In genomic region chr2:53958443-53958842, GRCh38 we compare ENCODE assay signal across 24 cellular contexts.
"Had no signal": no experiment of that assay in that cellular context is flagged by ENCODE, and none has a peak within 500 bp of the region (broad histone marks: within the 10 kb centered on the region; RNA-seq: fewer than 3 reads in every experiment).

No MANE protein-coding gene starts in this region.

- H3K27ac ChIP-seq: coronary artery, right atrium auricular region, sigmoid colon, thyroid gland, vagina had no signal

- H3K36me3 ChIP-seq: prostate gland, right atrium auricular region, sigmoid colon, stomach, thyroid gland, vagina had no signal

- H3K27me3 ChIP-seq: right atrium auricular region, sigmoid colon, stomach, thyroid gland, vagina had no signal

- H3K9me3 Mint-ChIP-seq: effector memory CD8-positive, alpha-beta T cell; mesothelial cell of epicardium; naive B cell; nephron progenitor cell; stimulated activated effector memory CD8-positive, alpha-beta T cell treated with anti-CD3 and anti-CD28 coated beads, Interleukin-12 subunit alpha, Interleukin-12 subunit beta, amount 100 ng/mL, for 72 hours had no signal

- H3K4me3 ChIP-seq: coronary artery, lung, mucosa of descending colon, prostate gland, right atrium auricular region, sigmoid colon, stomach, thyroid gland, vagina had no signal

- H3K36me3 Mint-ChIP-seq: naive B cell; stimulated activated effector memory CD8-positive, alpha-beta T cell treated with anti-CD3 and anti-CD28 coated beads, Interleukin-12 subunit alpha, Interleukin-12 subunit beta, amount 100 ng/mL, for 72 hours had no signal

- ATAC-seq: left lobe of liver; mucosa of descending colon; stimulated activated effector memory CD8-positive, alpha-beta T cell treated with anti-CD3 and anti-CD28 coated beads, Interleukin-12 subunit alpha, Interleukin-12 subunit beta, amount 100 ng/mL, for 72 hours had no signal

- H3K9me3 ChIP-seq: mucosa of descending colon, prostate gland, right atrium auricular region, sigmoid colon, stomach, thyroid gland, vagina had no signal

- H3K27ac Mint-ChIP-seq: effector memory CD8-positive, alpha-beta T cell; nephron progenitor cell; stimulated activated effector memory CD8-positive, alpha-beta T cell treated with anti-CD3 and anti-CD28 coated beads, Interleukin-12 subunit alpha, Interleukin-12 subunit beta, amount 100 ng/mL, for 72 hours had no signal

- H3K4me3 Mint-ChIP-seq: effector memory CD8-positive, alpha-beta T cell; mesothelial cell of epicardium; nephron progenitor cell; stimulated activated effector memory CD8-positive, alpha-beta T cell treated with anti-CD3 and anti-CD28 coated beads, Interleukin-12 subunit alpha, Interleukin-12 subunit beta, amount 100 ng/mL, for 72 hours had no signal

- DNase-seq: dermis blood vessel endothelial cell; effector memory CD8-positive, alpha-beta T cell; head of caudate nucleus; kidney; mesenchymal stem cell; mucosa of descending colon; naive B cell; nephron progenitor cell; nucleus accumbens; sigmoid colon; stimulated activated CD4-positive, alpha-beta T cell treated with anti-CD3 and anti-CD28 coated beads, Interleukin-2, amount 100 ng/mL, for 24 hours; stimulated activated CD4-positive, alpha-beta T cell treated with anti-CD3 and anti-CD28 coated beads, Interleukin-4, amount 100 ng/mL, for 24 hours; stimulated activated naive CD4-positive, alpha-beta T cell treated with Interleukin-2 at 50 U/mL for 16 hours; stomach; thyroid gland; trophoblast cell had no signal

- H3K27me3 Mint-ChIP-seq: effector memory CD8-positive, alpha-beta T cell; naive B cell had no signal
